Comparison of ENCODE assay signal across 11 cellular contexts in the genomic region with DNA sequence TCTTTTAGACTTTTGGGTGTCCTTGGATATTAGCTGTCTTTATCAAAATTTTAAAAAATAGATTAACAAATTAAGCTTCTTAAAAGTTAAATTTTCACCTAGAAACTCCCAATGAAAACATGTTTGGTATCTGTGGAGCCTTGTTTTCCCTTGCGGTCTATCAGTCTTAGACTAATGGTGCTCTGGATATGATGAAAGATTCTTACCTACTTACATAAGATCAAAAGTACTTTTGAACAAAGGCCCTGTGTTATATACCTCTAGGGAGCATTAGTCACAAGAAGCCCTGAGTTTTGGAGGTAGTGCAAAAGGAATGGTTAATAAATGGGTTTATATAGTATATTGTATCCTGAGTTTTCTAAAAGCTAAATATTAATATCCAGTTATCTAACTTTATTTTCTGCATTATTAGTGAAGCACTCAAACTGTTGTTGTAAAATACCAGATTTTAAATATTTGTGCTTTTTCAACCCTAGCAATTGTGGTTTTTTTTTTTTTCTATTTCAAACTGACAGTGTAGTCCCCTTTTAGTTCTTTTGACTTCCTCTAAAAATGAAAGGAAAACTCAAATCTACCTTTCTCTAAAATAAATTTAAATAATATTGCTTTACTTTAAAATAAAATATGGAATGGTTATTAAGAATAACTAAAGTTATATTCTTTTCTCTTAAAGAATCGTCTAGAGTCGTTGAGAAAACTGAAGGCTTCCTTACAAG. TPM values are rescaled to one million over a fixed set of nuclear protein-coding genes. Genes with fewer than 3 reads are reported as not detected.
DNase-seq lines count a peak whose midpoint lies in the region; ATAC-seq, FAIRE-seq and TF ChIP-seq lines count a peak whose summit lies in the region.
"Had no signal": no experiment of that assay in that cellular context is flagged by ENCODE, and none has a peak within 500 bp of the region (broad histone marks: within the 10 kb centered on the region; RNA-seq: fewer than 3 reads in every experiment).

No MANE protein-coding gene starts in this region.

- no peaks in the 10 kb centered on the region for H3K9me1 ChIP-seq in K562 (ENCODE audit: control insufficient read depth, insufficient read depth, low read length)

- H3K27me3 ChIP-seq in Loucy (ENCODE audit: insufficient read depth, low read length, poor library complexity, severe bottlenecking) (no peaks in the 10 kb centered on the region), K562 (ENCODE audit: control insufficient read depth in 2 of 2, insufficient read depth in 2 of 2, low read length in 2 of 2) (no peaks in the 10 kb centered on the region), prostate gland (replicated peaks; ENCODE audit: insufficient read depth) (no peaks in the 10 kb centered on the region), esophagus muscularis mucosa (no peaks in the 10 kb centered on the region)

- H4K20me1 ChIP-seq in Loucy (ENCODE audit: insufficient read depth, low read length, poor library complexity, severe bottlenecking) (peaks cover 4% of the 10 kb centered on the region), K562 (replicated peaks; ENCODE audit: control insufficient read depth, insufficient read depth, low read length) (no peaks in the 10 kb centered on the region)

- CTCF ChIA-PET in K562 (lab: Yijun Ruan, JAX; ENCODE audit: low intra/inter-chr PET ratio) = no interaction called here

- in situ Hi-C loops in K562 (cut with MboI) = no loop called here

- H3K27ac ChIP-seq in K562 (ENCODE audit: extremely low read depth, low read depth, low read length) (no peak overlapping the region), prostate gland (peak overlapping the region; percentile 3 to 58), esophagus muscularis mucosa (replicated peaks in 1 of 4) (peak overlapping the region in 1 of 4 donors; percentile 22)

- H3K9me3 ChIP-seq in Loucy (ENCODE audit: insufficient read depth, low read depth, low read length) (no peaks in the 10 kb centered on the region), K562 (replicated peaks; ENCODE audit: control insufficient read depth, insufficient read depth, low read depth, low read length) (no peaks in the 10 kb centered on the region), prostate gland (no peaks in the 10 kb centered on the region), esophagus muscularis mucosa (no peaks in the 10 kb centered on the region)

- no peak for FAIRE-seq in K562 (lab: Jason Lieb, UNC)
- FAIRE-seq: RCC 7860 had no signal

- no TSS peak for BruUV-seq in K562 (replicated peaks; lab: Mats Ljungman, UMichigan)

- WGBS in K562 (ENCODE audit: insufficient coverage, low coverage, missing lambda C conversion rate) = 95% methylated on average over 3 of the region's 3 CpGs
- 75% methylated on average over 3 of the region's 3 CpGs for WGBS in prostate gland
- WGBS in esophagus muscularis mucosa = 85% methylated on average over 3 of the region's 3 CpGs

- intact Hi-C loops in K562 (cut with micrococcal nuclease) (no loop called here), prostate gland (cut with DNase I) (no loop called here), esophagus muscularis mucosa (cut with DNase I) (loop anchor here (2.0 kb wide), 1 partner anchor 33 kb away; no protein-coding TSS in a partner anchor)

- TF ChIP-seq EP300 in K562 (IDR thresholded peaks at IDR 0.05; ENCODE audit: low read length) = no peak
- TF ChIP-seq EP300 in esophagus muscularis mucosa (IDR thresholded peaks at IDR 0.05) = no peak

- TF ChIP-seq CTCF in Loucy (conservative IDR thresholded peaks at IDR 0.05; ENCODE audit: low read length) (no peak), K562 (IDR thresholded peaks at IDR 0.05 in 2 of 3, conservative IDR thresholded peaks at IDR 0.05 in 1 of 3; ENCODE audit: insufficient read depth in 2 of 3, low read depth in 1 of 3, low read length in 3 of 3) (no peak), prostate gland (IDR thresholded peaks at IDR 0.05) (no peak), esophagus muscularis mucosa (IDR thresholded peaks at IDR 0.05) (no peak)

- no peaks in the 10 kb centered on the region; the same call in 1 of the 2 replicates for H3F3A ChIP-seq in Loucy (ENCODE audit: low read depth)

- DNase-seq in COLO829 (ENCODE audit: low spot score) = peak; percentile 39
- DNase-seq in K562 (ENCODE audit: extremely low read depth in 1 of 4, low spot score in 3 of 4) = no peak
- DNase-seq in prostate gland (ENCODE audit: low spot score) = no peak
- no peak for DNase-seq in GM19240 (ENCODE audit: insufficient read length, low spot score)
- no peak for DNase-seq in esophagus muscularis mucosa (ENCODE audit: extremely low spot score)
- no peak for DNase-seq in activated CD4-positive, alpha-beta T cell treated with anti-CD3 and anti-CD28 coated beads for 4 hours
- DNase-seq: DMS79 treated with DMSO at 0.1 percent for 48 hours, NCI-H1417 treated with DMSO at 0.1 percent for 48 hours had no signal

- no peak for TF ChIP-seq POLR2A in K562 (conservative IDR thresholded peaks at IDR 0.05)
- TF ChIP-seq POLR2A in prostate gland (IDR thresholded peaks at IDR 0.05) = no peak
- no peak for TF ChIP-seq POLR2A in esophagus muscularis mucosa (IDR thresholded peaks at IDR 0.05; ENCODE audit: low read depth)

- POLR2A ChIA-PET in K562 (lab: Yijun Ruan, JAX) = interaction anchor here (0.6 to 3.5 kb wide), 7 partner anchors 11 to 165 kb away, joined by 3 to 19 read pairs (median 5); a partner anchor contains a TSS

- H3K4me2 ChIP-seq in Loucy (ENCODE audit: low read depth, low read length, poor library complexity, severe bottlenecking) = peak overlapping the region; percentile 17
- no peak overlapping the region for H3K4me2 ChIP-seq in K562 (ENCODE audit: insufficient read depth, low read length)

- no peak for TF ChIP-seq RAD21 in K562 (CRISPR knock-in tag; conservative IDR thresholded peaks at IDR 0.05 in 1 of 2, IDR thresholded peaks at IDR 0.05 in 1 of 2)

- no peaks in the 10 kb centered on the region for H3K9me2 ChIP-seq in Loucy (replicated peaks; ENCODE audit: low read depth, low read length)

- no peak overlapping the region for H3K4me3 ChIP-seq in Loucy (ENCODE audit: low read length, poor library complexity, severe bottlenecking)
- no peak overlapping the region for H3K4me3 ChIP-seq in K562
- H3K4me3 ChIP-seq in prostate gland = no peak overlapping the region
- peak overlapping the region in 2 of 4 donors; percentile 18 to 29 for H3K4me3 ChIP-seq in esophagus muscularis mucosa

- peaks cover 75% of the 10 kb centered on the region for H3K36me3 ChIP-seq in Loucy (ENCODE audit: insufficient read depth, low read length)
- H3K36me3 ChIP-seq in K562 (ENCODE audit: control insufficient read depth, insufficient read depth, low read length) = peaks cover 92% of the 10 kb centered on the region
- no peaks in the 10 kb centered on the region for H3K36me3 ChIP-seq in prostate gland
- H3K36me3 ChIP-seq in esophagus muscularis mucosa = no peaks in the 10 kb centered on the region

- H3K4me1 ChIP-seq in Loucy (ENCODE audit: insufficient read depth, low read length, poor library complexity, severe bottlenecking) (peaks cover 30% of the 10 kb centered on the region), K562 (replicated peaks in 1 of 2; ENCODE audit: control insufficient read depth in 2 of 2, insufficient read depth in 2 of 2, low read length in 2 of 2) (no peaks in the 10 kb centered on the region), prostate gland (replicated peaks) (no peaks in the 10 kb centered on the region), esophagus muscularis mucosa (no peaks in the 10 kb centered on the region)

- ATAC-seq in K562 (peak; percentile 46; the same call in 2 of the 3 replicates), GM19397 (IDR thresholded peaks at IDR 0.05; ENCODE audit: unreplicated experiment) (no peak)

- H2AFZ ChIP-seq in Loucy (ENCODE audit: low read length) (no peak overlapping the region), K562 (ENCODE audit: low read depth, low read length) (no peak overlapping the region)

- peak overlapping the region; percentile 2 for H3K9ac ChIP-seq in Loucy (ENCODE audit: low read depth, low read length, poor library complexity, severe bottlenecking)
- H3K9ac ChIP-seq in K562 (ENCODE audit: insufficient read depth in 1 of 2, low read depth in 2 of 2, low read length in 2 of 2) = no peak overlapping the region

- no peaks in the 10 kb centered on the region; the same call in 1 of the 2 replicates for H3K79me2 ChIP-seq in Loucy (ENCODE audit: insufficient read depth, low read length)
- H3K79me2 ChIP-seq in K562 (ENCODE audit: control insufficient read depth, insufficient read depth, low read length) = no peaks in the 10 kb centered on the region

RNA-seq across cellular contexts. Expression of a gene that starts 18.1 kb away (rescaled TPM):
- total RNA-seq in K562 (2011; cell fraction: chromatin; rRNA removed; ENCODE audit: low replicate concordance) = 68.9 and 113 TPM in 2 replicates
- total RNA-seq in K562 (2011; cell fraction: nucleolus; rRNA removed) = 48.7 and 60.1 TPM in 2 replicates
- total RNA-seq in K562 (2011; cell fraction: nucleoplasm; rRNA removed) = 79.1 and 126 TPM in 2 replicates
- total RNA-seq in K562 (2014; rRNA removed) (68.1 and 71.1 TPM in 2 replicates), K562 (2014; rRNA removed; fragmentation: Illumina TruSeq; extraction: Trizol) (90.9 and 113 TPM in 2 replicates), K562 (2015; rRNA removed; fragmentation: Illumina TruSeq; extraction: Trizol) (66.7 and 70.4 TPM in 2 replicates), K562 (2021) (57.0 and 65.2 TPM in 2 replicates), prostate gland (1 to 10 TPM in 1 of 2 donors, under 1 TPM in 1; 0.77 to 2.7 TPM), esophagus muscularis mucosa (under 1 TPM in 3 of 4 donors, not detected in 1; 0.17 to 0.57 (median 0.42) TPM)
- polyA plus RNA-seq in K562 (2011; rRNA removed) (74.9 and 85.7 TPM in 2 replicates), K562 (2014; fragmentation: Illumina TruSeq; extraction: Trizol) (79.2 and 83.3 TPM in 2 replicates), K562 (2014; fragmentation: Nextera tagmentation; extraction: Ambion mirVana) (10 to 100 TPM; 89.3 to 97.9 TPM), K562 (2014; rRNA removed) (72.0 and 82.2 TPM in 2 replicates)
- 15.8 and 23.4 TPM in 2 replicates for polyA plus RNA-seq in K562 (2011; cell fraction: cytosol; rRNA removed)
- polyA plus RNA-seq in K562 (2011; cell fraction: nucleus; rRNA removed) = 45.5 and 71.8 TPM in 2 replicates
- 57.1 and 60.2 TPM in 2 replicates for polyA plus RNA-seq in K562 (2012)
- polyA minus RNA-seq in K562 (2011; rRNA and poly(A)+ RNA removed) = 79.0 and 99.1 TPM in 2 replicates
- 29.9 and 36.9 TPM in 2 replicates for polyA minus RNA-seq in K562 (2011; cell fraction: cytosol; rRNA and poly(A)+ RNA removed)
- polyA minus RNA-seq in K562 (2011; cell fraction: nucleus; rRNA and poly(A)+ RNA removed) = 63.4 and 97.6 TPM in 2 replicates

RNA-seq across cellular contexts. Expression of a gene that starts 18.2 kb away (rescaled TPM):
- total RNA-seq in K562 (2011; cell fraction: chromatin; rRNA removed; ENCODE audit: low replicate concordance) = 33.8 and 79.6 TPM in 2 replicates
- 12.7 and 20.7 TPM in 2 replicates for total RNA-seq in K562 (2011; cell fraction: nucleolus; rRNA removed)
- 26.4 and 52.7 TPM in 2 replicates for total RNA-seq in K562 (2011; cell fraction: nucleoplasm; rRNA removed)
- total RNA-seq in K562 (2014; rRNA removed) (7.9 and 12.3 TPM in 2 replicates), K562 (2014; rRNA removed; fragmentation: Illumina TruSeq; extraction: Trizol) (25.6 and 27.9 TPM in 2 replicates), K562 (2015; rRNA removed; fragmentation: Illumina TruSeq; extraction: Trizol) (17.2 and 19.8 TPM in 2 replicates), K562 (2021) (19.3 and 22.5 TPM in 2 replicates), prostate gland (1 to 10 TPM; 5.2 to 8.3 TPM), esophagus muscularis mucosa (1 to 10 TPM; 4.3 to 8.3 (median 5.7) TPM)
- polyA plus RNA-seq in K562 (2011; rRNA removed) (26.6 and 28.2 TPM in 2 replicates), K562 (2014; fragmentation: Illumina TruSeq; extraction: Trizol) (19.8 and 22.1 TPM in 2 replicates), K562 (2014; fragmentation: Nextera tagmentation; extraction: Ambion mirVana) (10 to 100 TPM; 27.1 to 32.8 TPM), K562 (2014; rRNA removed) (17.0 and 18.5 TPM in 2 replicates)
- 5.1 and 17.4 TPM in 2 replicates for polyA plus RNA-seq in K562 (2011; cell fraction: cytosol; rRNA removed)
- polyA plus RNA-seq in K562 (2011; cell fraction: nucleus; rRNA removed) = 13.5 and 24.2 TPM in 2 replicates
- polyA plus RNA-seq in K562 (2012) = 16.2 and 17.7 TPM in 2 replicates
- polyA minus RNA-seq in K562 (2011; rRNA and poly(A)+ RNA removed) = 28.0 and 34.2 TPM in 2 replicates
- 7.4 and 9.9 TPM in 2 replicates for polyA minus RNA-seq in K562 (2011; cell fraction: cytosol; rRNA and poly(A)+ RNA removed)
- polyA minus RNA-seq in K562 (2011; cell fraction: nucleus; rRNA and poly(A)+ RNA removed) = 10.9 and 27.9 TPM in 2 replicates

Comparison
In these comparisons a context has a peak if more than half of its experiments do, and no peak if none do; other contexts are left out.
1. RNA of a gene that starts 18.1 kb away (total RNA-seq): 48.7 to 126 TPM in K562; 0.77 to 2.7 TPM in prostate gland and 0.17 to 0.57 TPM in esophagus muscularis mucosa; every median in the first group is over 10 times any median in the second.